In genomic region chr1:34810781-34811180, GRCh38 we compare ENCODE assay signal across 2 cellular contexts.
TF ChIP-seq lines count a peak whose summit lies in the region.

No MANE protein-coding gene starts in this region.

TF ChIP-seq in HEK293, 187 proteins besides CTCF, POLR2A, EP300 and RAD21:
- TF ChIP-seq ZNF280D (tag by site-specific recombination; IDR thresholded peaks at IDR 0.05), result 0 out of 2 replicates have a peak, but pooled peaks have one; percentile 47
- peak; percentile 66 for TF ChIP-seq ZNF146 (tag by site-specific recombination; IDR thresholded peaks at IDR 0.05)

TF ChIP-seq in K562, 482 proteins besides CTCF, POLR2A, EP300 and RAD21:
- peak; percentile 85 for TF ChIP-seq ZNF146 (CRISPR knock-in tag; IDR thresholded peaks at IDR 0.05; ENCODE audit: unreplicated experiment)
